In genomic region chr4:76200771-76201224, GRCh38 we compare ENCODE assay signal across 1 cellular context.
TF ChIP-seq lines count a peak whose summit lies in the region.

No MANE protein-coding gene starts in this region.

TF ChIP-seq in SK-N-SH, 30 proteins besides CTCF, POLR2A, EP300 and RAD21:
- no peak for TF ChIP-seq NRF1 (IDR thresholded peaks at IDR 0.05; ENCODE audit: low read depth, low read length)
- no peak for TF ChIP-seq USF1 (IDR thresholded peaks at IDR 0.05; ENCODE audit: borderline replicate concordance, low read depth)
- TF ChIP-seq EZH2phosphoT487 (IDR thresholded peaks at IDR 0.05; ENCODE audit: borderline replicate concordance, low read depth): no peak
- TF ChIP-seq SMC3 (IDR thresholded peaks at IDR 0.05; ENCODE audit: low read depth, low read length): no peak
- no peak for TF ChIP-seq MAX (IDR thresholded peaks at IDR 0.05; ENCODE audit: low read depth)
TF ChIP-seq in SK-N-SH: peak in this region for 0.
